Comparison of ENCODE assay signal across 8 cellular contexts in the genomic region with DNA sequence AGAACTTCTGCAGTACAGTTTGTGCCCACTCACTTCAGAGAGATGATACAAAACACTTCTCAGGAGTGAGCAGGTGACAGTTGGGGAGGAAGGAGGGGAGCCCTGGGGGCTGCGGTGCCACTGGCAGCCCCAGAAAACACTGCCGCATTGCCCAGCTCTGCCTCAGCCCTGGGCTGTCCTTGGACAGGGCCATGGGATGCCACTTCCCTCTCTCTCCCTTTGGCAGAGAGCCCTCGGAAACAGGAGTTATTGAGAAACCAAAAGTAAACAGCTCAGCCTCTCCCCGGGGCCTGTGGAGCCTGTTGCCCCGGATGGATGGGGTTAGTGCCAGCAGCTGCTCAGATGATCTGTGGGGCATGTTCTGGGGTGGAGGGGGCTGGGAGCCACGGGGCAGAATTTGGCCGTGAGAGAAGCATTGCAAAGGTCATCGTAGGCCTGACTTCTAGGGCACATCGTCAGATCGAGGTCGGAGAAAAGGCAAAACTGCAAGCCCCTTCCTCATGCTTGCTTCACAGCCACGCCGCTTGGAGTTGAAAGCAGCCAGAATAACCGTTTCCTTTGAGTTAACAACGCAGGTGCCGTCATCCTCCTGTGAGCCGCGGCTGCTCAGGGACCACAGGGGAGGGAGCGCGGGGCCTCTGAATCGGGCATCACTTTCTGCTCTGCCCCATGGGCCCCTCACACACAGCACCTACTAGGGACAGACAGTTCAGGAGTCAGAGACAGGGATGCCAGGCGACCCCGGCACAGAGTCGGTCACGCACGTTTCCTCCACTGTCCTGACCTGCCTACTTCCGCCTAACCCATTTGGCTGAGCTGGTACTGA.
DNase-seq lines count a peak whose midpoint lies in the region; ATAC-seq, FAIRE-seq and TF ChIP-seq lines count a peak whose summit lies in the region.

No MANE protein-coding gene starts in this region.

- intact Hi-C loops in lower lobe of right lung (cut with DNase I): no loop called here

- peak; percentile 55 for ATAC-seq in GM21515 (IDR thresholded peaks at IDR 0.05; ENCODE audit: unreplicated experiment)
- ATAC-seq in lower lobe of right lung: peak; percentile 95 to 96

- no peaks in the 10 kb centered on the region for H3K9me2 ChIP-seq in Loucy (replicated peaks; ENCODE audit: low read depth, low read length)

- H3K4me1 ChIP-seq in Loucy (ENCODE audit: insufficient read depth, low read length, poor library complexity, severe bottlenecking): no peaks in the 10 kb centered on the region
- peaks cover 17% of the 10 kb centered on the region for H3K4me1 ChIP-seq in lower lobe of right lung

- H3K27me3 ChIP-seq in Loucy (ENCODE audit: insufficient read depth, low read length, poor library complexity, severe bottlenecking) (no peaks in the 10 kb centered on the region), bronchial epithelial cell (ENCODE audit: control insufficient read depth, insufficient read depth, low read length) (peaks cover 2% of the 10 kb centered on the region), lower lobe of right lung (ENCODE audit: low read depth) (no peaks in the 10 kb centered on the region)

- H3F3A ChIP-seq in Loucy (ENCODE audit: low read depth): no peaks in the 10 kb centered on the region

- peak overlapping the region; percentile 60 for H3K27ac ChIP-seq in lower lobe of right lung

- no peak overlapping the region for H3K9ac ChIP-seq in Loucy (ENCODE audit: low read depth, low read length, poor library complexity, severe bottlenecking)

- H3K4me3 ChIP-seq in Loucy (ENCODE audit: low read length, poor library complexity, severe bottlenecking) (no peak overlapping the region), bronchial epithelial cell (ENCODE audit: low read depth, low read length) (peak overlapping the region; percentile 20), lower lobe of right lung (peak overlapping the region; percentile 40)

- peak overlapping the region; percentile 11 for H3K4me2 ChIP-seq in Loucy (ENCODE audit: low read depth, low read length, poor library complexity, severe bottlenecking)

- no peak overlapping the region for H2AFZ ChIP-seq in Loucy (ENCODE audit: low read length)

- H3K9me3 ChIP-seq in Loucy (ENCODE audit: insufficient read depth, low read depth, low read length): no peaks in the 10 kb centered on the region
- no peaks in the 10 kb centered on the region for H3K9me3 ChIP-seq in lower lobe of right lung

- DNase-seq in DMS53 treated with DMSO at 0.1 percent for 48 hours (lab: John Stamatoyannopoulos, UW; ENCODE audit: unreplicated experiment) (peak; percentile 96), UCSD-AML1 (lab: John Stamatoyannopoulos, UW; ENCODE audit: unreplicated experiment) (peak; percentile 42), bronchial epithelial cell (ENCODE audit: low read depth) (peak; percentile 71), lower lobe of right lung (peak; percentile 84), SW 1271 (lab: John Stamatoyannopoulos, UW) (no peak)
- DNase-seq in stimulated activated CD8-positive, alpha-beta memory T cell treated with anti-CD3 and anti-CD28 coated beads, Interleukin-7, amount 100 ng/mL, for 24 hours (ENCODE audit: low read depth): peak; percentile 17

- FAIRE-seq in bronchial epithelial cell (lab: Jason Lieb, UNC): peak; percentile 58

- H3K79me2 ChIP-seq in Loucy (ENCODE audit: insufficient read depth, low read length): no peaks in the 10 kb centered on the region

- H3K36me3 ChIP-seq in Loucy (ENCODE audit: insufficient read depth, low read length): no peaks in the 10 kb centered on the region
- no peaks in the 10 kb centered on the region for H3K36me3 ChIP-seq in bronchial epithelial cell (ENCODE audit: control insufficient read depth, insufficient read depth, low read length)
- H3K36me3 ChIP-seq in lower lobe of right lung: no peaks in the 10 kb centered on the region

- TF ChIP-seq CTCF in Loucy (conservative IDR thresholded peaks at IDR 0.05; ENCODE audit: low read length): no peak
- TF ChIP-seq CTCF in bronchial epithelial cell (IDR thresholded peaks at IDR 0.05; ENCODE audit: insufficient read depth, low read length, severe bottlenecking): no peak
- TF ChIP-seq CTCF in lower lobe of right lung (IDR thresholded peaks at IDR 0.05): no peak

- H4K20me1 ChIP-seq in Loucy (ENCODE audit: insufficient read depth, low read length, poor library complexity, severe bottlenecking): no peaks in the 10 kb centered on the region

Comparison
In these comparisons a context has a peak if more than half of its experiments do, and no peak if none do; other contexts are left out.
1. DNase-seq: peak in DMS53 treated with DMSO at 0.1 percent for 48 hours (single experiment), UCSD-AML1 (single experiment), bronchial epithelial cell (single experiment), lower lobe of right lung (single experiment) and stimulated activated CD8-positive, alpha-beta memory T cell treated with anti-CD3 and anti-CD28 coated beads, Interleukin-7, amount 100 ng/mL, for 24 hours (single experiment); none in SW 1271 (0 of 2).